In genomic region chr1:1431845-1432565, GRCh38 we compare ENCODE assay signal across 11 cellular contexts. TPM values are rescaled to one million over a fixed set of nuclear protein-coding genes. Genes with fewer than 3 reads are reported as not detected.
DNase-seq lines count a peak whose midpoint lies in the region; ATAC-seq and TF ChIP-seq lines count a peak whose summit lies in the region.
"Had no signal": no experiment of that assay in that cellular context is flagged by ENCODE, and none has a peak within 500 bp of the region (broad histone marks: within the 10 kb centered on the region; RNA-seq: fewer than 3 reads in every experiment).

No MANE protein-coding gene starts in this region.

- H3K27me3 Mint-ChIP-seq in T-cell: peaks cover 11 to 39% of the 10 kb centered on the region in 2 donors

- POLR2A ChIA-PET in T-cell (lab: Charles Lee): no interaction called here

- TF ChIP-seq CTCF in left lung (IDR thresholded peaks at IDR 0.05): no peak
- TF ChIP-seq CTCF in smooth muscle cell (IDR thresholded peaks at IDR 0.05; ENCODE audit: borderline replicate concordance, insufficient read depth, poor library complexity, severe bottlenecking): no peak

- H3K27ac Mint-ChIP-seq in T-cell: no peak overlapping the region
- H3K27ac Mint-ChIP-seq: HFFc6 had no signal

- H3K79me2 ChIP-seq in smooth muscle cell (ENCODE audit: low read depth): peaks cover 13% of the 10 kb centered on the region

- WGBS in smooth muscle cell (ENCODE audit: low lambda C conversion rate): 35% methylated on average over 15 of the region's 20 CpGs

- H3K36me3 ChIP-seq in H7 (replicated peaks; ENCODE audit: control insufficient read depth, insufficient read depth, low read length) (no peaks in the 10 kb centered on the region), left lung (no peaks in the 10 kb centered on the region), smooth muscle cell (ENCODE audit: low read depth) (no peaks in the 10 kb centered on the region), MG63 (no peaks in the 10 kb centered on the region)

- CTCF ChIA-PET in T-cell (lab: Charles Lee): no interaction called here

- peaks cover 47 to 80% of the 10 kb centered on the region in 2 donors for H3K4me1 ChIP-seq in left lung
- H3K4me1 ChIP-seq in smooth muscle cell (ENCODE audit: low read depth): peaks cover 60% of the 10 kb centered on the region

- peaks cover 7 to 13% (median 12%) of the 10 kb centered on the region in 3 donors for H3K4me1 Mint-ChIP-seq in T-cell

- no peaks in the 10 kb centered on the region for H3K9me3 ChIP-seq in left lung
- no peaks in the 10 kb centered on the region for H3K9me3 ChIP-seq in smooth muscle cell (replicated peaks; ENCODE audit: low read depth)
- no peaks in the 10 kb centered on the region for H3K9me3 ChIP-seq in MG63

- peaks cover 32% of the 10 kb centered on the region for H3F3A ChIP-seq in smooth muscle cell (ENCODE audit: low read depth)

- no peak overlapping the region for H2AFZ ChIP-seq in smooth muscle cell (ENCODE audit: low read depth)

- H3K9me3 Mint-ChIP-seq in T-cell: no peaks in the 10 kb centered on the region

- H3K36me3 Mint-ChIP-seq in T-cell: no peaks in the 10 kb centered on the region

- H3K9ac ChIP-seq in smooth muscle cell (ENCODE audit: low read depth): no peak overlapping the region

- H3K27ac ChIP-seq in caudate nucleus (ENCODE audit: low read depth, low read length) (peak overlapping the region; percentile 97), left lung (peak overlapping the region; percentile 84 to 91), smooth muscle cell (ENCODE audit: low read depth) (peak overlapping the region; percentile 89)

- H3K27me3 ChIP-seq in H7 (ENCODE audit: control insufficient read depth, insufficient read depth, low read length) (peaks cover 5% of the 10 kb centered on the region; the same call in 1 of the 2 replicates), left lung (peaks cover 0 to 84% of the 10 kb centered on the region in 2 donors), smooth muscle cell (ENCODE audit: low read depth) (no peaks in the 10 kb centered on the region), MG63 (no peaks in the 10 kb centered on the region)

- peak; percentile 77 for DNase-seq in H7
- DNase-seq in caudate nucleus (lab: John Stamatoyannopoulos, UW): peak in 16 of 61 donors; percentile 13 to 52 (median 37)
- peak; percentile 82 to 86 for DNase-seq in left lung
- peak; percentile 27 for DNase-seq in smooth muscle cell (lab: John Stamatoyannopoulos, UW; ENCODE audit: unreplicated experiment)
- no peak for DNase-seq in DMS114 treated with DMSO at 0.1 percent for 48 hours (lab: John Stamatoyannopoulos, UW; ENCODE audit: unreplicated experiment)
- no peak for DNase-seq in T-cell
- no peak for DNase-seq in MG63
- no peak for DNase-seq in COLO829 (ENCODE audit: low spot score)
- DNase-seq: HFFc6, MV-4-11 had no signal

- intact Hi-C loops in left lung (cut with DNase I): no loop called here

- no peak overlapping the region for H3K4me3 Mint-ChIP-seq in T-cell
- H3K4me3 Mint-ChIP-seq: HFFc6 had no signal

- ATAC-seq in left lung (peak; percentile 47), T-cell (replicated peaks in 1 of 4) (no peak)

- H3K4me3 ChIP-seq in H7 (ENCODE audit: insufficient read depth, low read depth, low read length): no peak overlapping the region
- H3K4me3 ChIP-seq in left lung: no peak overlapping the region
- H3K4me3 ChIP-seq in smooth muscle cell: no peak overlapping the region
- no peak overlapping the region for H3K4me3 ChIP-seq in MG63

- peak overlapping the region; percentile 97 for H3K4me2 ChIP-seq in smooth muscle cell

- peaks cover 11% of the 10 kb centered on the region for H4K20me1 ChIP-seq in smooth muscle cell (ENCODE audit: low read depth)

RNA-seq across cellular contexts. Expression of gene VWA1, which starts 3.5 kb away (rescaled TPM):
- total RNA-seq in H7 (2014; rRNA removed; shearing (Covaris generic)): 32.1 and 37.1 TPM in 2 replicates
- total RNA-seq in left lung: 100 to 1,000 TPM; 113 to 147 TPM
- total RNA-seq in smooth muscle cell: 25.1 and 29.5 TPM in 2 replicates
- polyA plus RNA-seq in smooth muscle cell: 79.2 and 156 TPM in 2 replicates
- under 1 TPM in 3 of 5 donors, not detected in 2; 0.15 to 0.54 (median 0.26) TPM for total RNA-seq in T-cell
- total RNA-seq in MG63 (2014; rRNA removed; shearing (Covaris generic); ENCODE audit: low replicate concordance): 0.59 and 6.2 TPM in 2 replicates

RNA-seq across cellular contexts. Expression of gene ANKRD65, which starts 10.9 kb away (rescaled TPM):
- 0.67 TPM in 1 of 2 replicates, not detected in the other for total RNA-seq in H7 (2014; rRNA removed; shearing (Covaris generic))
- total RNA-seq in left lung (10 to 100 TPM; 18.4 to 35.2 TPM), smooth muscle cell (5.3 and 10.1 TPM in 2 replicates), T-cell (under 1 TPM in 1 of 5 donors, not detected in 4; 0.20 TPM)
- 6.1 and 30.1 TPM in 2 replicates for polyA plus RNA-seq in smooth muscle cell
- total RNA-seq in MG63 (2014; rRNA removed; shearing (Covaris generic); ENCODE audit: low replicate concordance): not detected in 2 replicates
- total RNA-seq: T-helper 1 cell treated with Interleukin-12 subunit alpha and Interleukin-12 subunit beta and Interleukin-4 antibody, amounts not matched to agents 30 ng/mL and 1 ng/mL, for 36 hours had no signal

RNA-seq across cellular contexts. Expression of gene ATAD3C, which starts 17.5 kb away (rescaled TPM):
- total RNA-seq in H7 (2014; rRNA removed; shearing (Covaris generic)): 0.14 and 0.74 TPM in 2 replicates
- total RNA-seq in left lung (10 to 100 TPM in 1 of 2 donors, 1 to 10 TPM in 1; 9.9 to 14.9 TPM), smooth muscle cell (0.09 and 0.40 TPM in 2 replicates), T-cell (1 to 10 TPM in 3 of 5 donors, under 1 TPM in 2; 0.59 to 3.1 (median 1.4) TPM)
- 0.86 and 2.6 TPM in 2 replicates for polyA plus RNA-seq in smooth muscle cell
- not detected in 2 replicates for total RNA-seq in MG63 (2014; rRNA removed; shearing (Covaris generic); ENCODE audit: low replicate concordance)

RNA-seq across cellular contexts. Expression of gene MRPL20, which starts 24.9 kb away (rescaled TPM):
- total RNA-seq in H7 (2014; rRNA removed; shearing (Covaris generic)): 184 and 267 TPM in 2 replicates
- 100 to 1,000 TPM in 1 of 2 donors, 10 to 100 TPM in 1; 69.5 to 103 TPM for total RNA-seq in left lung
- total RNA-seq in smooth muscle cell: 99.0 and 99.6 TPM in 2 replicates
- 147 and 161 TPM in 2 replicates for polyA plus RNA-seq in smooth muscle cell
- 100 to 1,000 TPM; 106 to 123 (median 114) TPM for total RNA-seq in T-cell
- 32.0 and 55.2 TPM in 2 replicates for total RNA-seq in MG63 (2014; rRNA removed; shearing (Covaris generic); ENCODE audit: low replicate concordance)

RNA-seq across cellular contexts. Expression of gene CCNL2, which starts 32.9 kb away (rescaled TPM):
- 147 and 200 TPM in 2 replicates for total RNA-seq in H7 (2014; rRNA removed; shearing (Covaris generic))
- total RNA-seq in left lung (100 to 1,000 TPM; 142 to 161 TPM), smooth muscle cell (172 and 180 TPM in 2 replicates), T-cell (100 to 1,000 TPM; 250 to 418 (median 376) TPM)
- polyA plus RNA-seq in smooth muscle cell: 144 and 226 TPM in 2 replicates
- total RNA-seq in MG63 (2014; rRNA removed; shearing (Covaris generic); ENCODE audit: low replicate concordance): 45.1 and 47.9 TPM in 2 replicates

Comparison
In these comparisons a context has a peak if more than half of its experiments do, and no peak if none do; other contexts are left out.
1. DNase-seq: peak in H7 (single experiment), left lung (2 of 2) and smooth muscle cell (single experiment); none in DMS114 treated with DMSO at 0.1 percent for 48 hours (single experiment), T-cell (0 of 34), MG63 (single experiment) and COLO829 (single experiment).
2. Peak in every context shown above with its lines, with median percentiles within 50 percentile points of each other: H3K27ac ChIP-seq.